ENCODE assay signal across 19 cellular contexts in the genomic region with DNA sequence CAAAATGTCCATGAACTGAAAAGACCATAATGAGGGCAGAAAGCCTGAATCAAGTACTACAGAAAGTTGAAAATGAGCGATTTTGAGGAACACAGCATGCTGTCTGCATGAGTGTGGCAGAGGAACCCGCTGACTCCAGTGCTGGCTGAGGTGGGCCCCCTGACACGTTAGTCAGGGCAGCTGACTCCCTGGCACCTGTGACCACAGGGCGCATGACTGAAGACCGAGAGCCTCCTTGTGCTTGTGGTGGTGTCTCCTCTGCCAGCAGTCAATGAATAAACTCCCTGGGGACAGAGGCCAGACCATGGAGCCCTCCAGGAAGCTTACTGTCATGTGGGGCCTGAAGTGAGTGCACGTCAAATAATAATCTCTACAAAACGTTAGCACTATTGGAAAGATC. TPM values are rescaled to one million over a fixed set of nuclear protein-coding genes. Genes with fewer than 3 reads are reported as not detected.
"Had no signal": no experiment of that assay in that cellular context is flagged by ENCODE, and none has a peak within 500 bp of the region (broad histone marks: within the 10 kb centered on the region; RNA-seq: fewer than 3 reads in every experiment).

No MANE protein-coding gene starts in this region.

- H3K36me3 ChIP-seq: esophagus squamous epithelium, stomach, thoracic aorta had no signal

- H3K27me3 ChIP-seq: dorsolateral prefrontal cortex had no signal

- H3K4me3 ChIP-seq: dorsolateral prefrontal cortex, esophagus squamous epithelium, stomach, thoracic aorta had no signal

- DNase-seq: activated CD4-positive, CD25-positive, alpha-beta regulatory T cell; activated effector memory CD4-positive, alpha-beta T cell treated with anti-CD3 and anti-CD28 coated beads, Interleukin-2, amount 50 U/mL, for 16 hours; activated T-cell treated with anti-CD3 and anti-CD28 coated beads, Interleukin-2, amount 50 U/mL, for 4 hours; amniotic stem cell; cerebellar nuclear complex; esophagus squamous epithelium; foreskin fibroblast; glutamatergic neuron; immature natural killer cell; nephron progenitor cell; stimulated activated CD4-positive, alpha-beta T cell treated with anti-CD3 and anti-CD28 coated beads, Interleukin-15, amount 100 ng/mL, for 24 hours; stimulated activated CD4-positive, alpha-beta T cell treated with anti-CD3 and anti-CD28 coated beads, Interleukin-4, amount 100 ng/mL, for 24 hours; stomach; T-helper 2 cell had no signal

- H3K27ac ChIP-seq: esophagus squamous epithelium, stomach, thoracic aorta had no signal

- H3K4me1 ChIP-seq: esophagus squamous epithelium had no signal

- ATAC-seq: activated naive CD4-positive, alpha-beta T cell treated with anti-CD3 and anti-CD28 coated beads, Interleukin-2, amount 50 U/mL, for 72 hours; activated T-cell treated with anti-CD3 and anti-CD28 coated beads, Interleukin-2, amount 50 U/mL, for 4 hours; left colon had no signal

- H3K9me3 ChIP-seq: esophagus squamous epithelium, stomach, thoracic aorta had no signal

RNA-seq across cellular contexts. Expression of gene VSTM2B, which starts 38.4 kb away (rescaled TPM):
- total RNA-seq: activated T-cell treated with anti-CD3 and anti-CD28 coated beads, Interleukin-2, amount 50 U/mL, for 4 hours; esophagus squamous epithelium; left colon; omental fat pad; stomach; thoracic aorta had no signal
- polyA plus RNA-seq: stomach had no signal
